Comparison of ENCODE assay signal across 10 cellular contexts in the genomic region with DNA sequence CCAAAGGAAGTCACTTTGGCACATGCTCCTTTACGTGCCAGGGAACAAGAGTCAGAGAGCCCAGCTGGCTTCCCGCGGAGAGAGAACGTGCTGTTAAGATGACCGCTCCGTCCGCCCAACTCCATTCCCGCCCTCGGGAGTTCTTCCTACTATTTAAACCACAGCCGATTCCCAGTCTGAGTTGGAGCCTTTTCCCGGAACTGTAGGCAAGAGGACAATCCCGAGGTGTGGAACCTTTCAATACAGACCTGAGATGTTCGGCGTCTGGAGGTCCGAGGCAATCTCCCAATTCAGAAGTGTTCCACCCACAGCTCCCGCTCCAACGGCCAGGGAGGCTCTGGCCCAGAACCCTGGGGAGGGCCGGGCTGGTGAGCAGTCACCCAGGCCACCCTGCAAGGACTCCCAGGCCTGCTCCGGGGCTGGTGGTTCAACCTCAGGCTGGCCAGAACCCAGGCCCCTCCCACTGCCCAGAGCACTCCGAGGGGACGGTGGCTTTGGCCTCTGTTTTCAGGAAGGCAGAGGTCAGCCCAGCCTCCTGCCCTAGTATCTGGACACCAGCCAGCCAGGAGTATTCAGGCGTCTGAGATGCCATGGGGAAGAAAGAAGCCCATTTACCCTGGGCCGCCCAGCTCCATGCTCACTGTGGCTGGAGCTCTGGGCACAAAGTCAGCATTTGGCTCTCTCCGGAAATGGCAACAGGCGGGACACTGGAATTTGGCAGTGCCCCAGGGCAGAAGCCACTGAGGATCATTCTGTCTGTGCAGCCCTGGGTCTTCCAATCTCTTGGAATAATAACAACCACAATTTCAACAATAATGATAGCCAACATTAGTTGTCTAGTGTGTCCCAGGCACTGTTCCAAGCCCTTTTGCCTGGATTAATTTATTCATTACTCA. TPM values are rescaled to one million over a fixed set of nuclear protein-coding genes. Genes with fewer than 3 reads are reported as not detected.
DNase-seq lines count a peak whose midpoint lies in the region; ATAC-seq and TF ChIP-seq lines count a peak whose summit lies in the region.
"Had no signal": no experiment of that assay in that cellular context is flagged by ENCODE, and none has a peak within 500 bp of the region (broad histone marks: within the 10 kb centered on the region; RNA-seq: fewer than 3 reads in every experiment).

No MANE protein-coding gene starts in this region.

- CTCF ChIA-PET in MCF 10A (lab: Yijun Ruan, JAX), result interaction anchor here (0.6 to 0.7 kb wide), 2 partner anchors 17 to 290 kb away, joined by 3 to 4 read pairs; no protein-coding TSS in a partner anchor

- DNase-seq in GM23248, result peak; percentile 84
- peak; percentile 59 for DNase-seq in MCF 10A (ENCODE audit: unreplicated experiment)
- DNase-seq in iPS-NIHi11 (ENCODE audit: low spot score), result peak; percentile 63
- DNase-seq in activated CD8-positive, alpha-beta memory T cell treated with anti-CD3 and anti-CD28 coated beads for 24 hours, result no peak
- DNase-seq in endodermal cell, result no peak
- DNase-seq: activated gamma-delta T cell treated with Interleukin-2 at 50 U/mL for 16 hours had no signal

- no peaks in the 10 kb centered on the region for H3K27me3 Mint-ChIP-seq in MCF 10A (ENCODE audit: insufficient read depth, unreplicated experiment)
- peaks cover 1% of the 10 kb centered on the region for H3K27me3 Mint-ChIP-seq in endodermal cell (ENCODE audit: insufficient read depth)

- H3K27ac Mint-ChIP-seq in MCF 10A (ENCODE audit: low read depth, unreplicated experiment) (no peak overlapping the region), endodermal cell (no peak overlapping the region)

- H3K9me3 Mint-ChIP-seq in MCF 10A (ENCODE audit: unreplicated experiment), result peaks cover 8% of the 10 kb centered on the region
- peaks cover 24% of the 10 kb centered on the region for H3K9me3 Mint-ChIP-seq in endodermal cell

- H3K36me3 ChIP-seq in GM23248 (ENCODE audit: low read depth) (0 out of 2 replicates have a peak, but pooled peaks cover 3% of the 10 kb centered on the region), skeletal muscle tissue (ENCODE audit: control insufficient read depth in 3 of 3, insufficient read depth in 3 of 3, low read length in 3 of 3) (no peaks in the 10 kb centered on the region), endodermal cell (ENCODE audit: control insufficient read depth, insufficient read depth, low read length) (no peaks in the 10 kb centered on the region)

- H4K20me1 ChIP-seq in GM23248 (ENCODE audit: insufficient read depth), result no peaks in the 10 kb centered on the region

- H3K4me1 ChIP-seq in GM23248 (ENCODE audit: insufficient read depth) (peaks cover 18% of the 10 kb centered on the region), skeletal muscle tissue (ENCODE audit: control insufficient read depth in 3 of 3, insufficient read depth in 3 of 3, low read length in 3 of 3) (peaks cover 40 to 62% (median 58%) of the 10 kb centered on the region in 3 donors), endodermal cell (ENCODE audit: control insufficient read depth, insufficient read depth, low read length) (no peaks in the 10 kb centered on the region)

- H3K9me2 ChIP-seq in GM23248 (ENCODE audit: insufficient read depth), result no peaks in the 10 kb centered on the region

- POLR2A ChIA-PET in MCF 10A (lab: Yijun Ruan, JAX), result interaction anchor here (0.6 to 0.7 kb wide), 2 partner anchors 17 to 113 kb away, joined by 4 read pairs; no protein-coding TSS in a partner anchor

- peaks cover 18% of the 10 kb centered on the region; the same call in 1 of the 2 replicates for H3F3A ChIP-seq in GM23248 (ENCODE audit: insufficient read depth)

- no peak for ATAC-seq in GM18520 (IDR thresholded peaks at IDR 0.05; ENCODE audit: unreplicated experiment)
- ATAC-seq in HG03442 (IDR thresholded peaks at IDR 0.05; ENCODE audit: unreplicated experiment), result no peak

- H2AFZ ChIP-seq in GM23248, result peak overlapping the region; percentile 90

- H3K4me3 ChIP-seq in GM23248 (peak overlapping the region; percentile 62), skeletal muscle tissue (ENCODE audit: low read length in 3 of 3) (peak overlapping the region; percentile 61 to 66 (median 64)), endodermal cell (ENCODE audit: low read length) (no peak overlapping the region)
- H3K4me3 ChIP-seq: SK-N-MC had no signal

- H3K4me3 Mint-ChIP-seq in MCF 10A (ENCODE audit: unreplicated experiment) (no peak overlapping the region), endodermal cell (no peak overlapping the region)

- TF ChIP-seq CTCF in MCF 10A (IDR thresholded peaks at IDR 0.05; ENCODE audit: unreplicated experiment) (no peak), endodermal cell (conservative IDR thresholded peaks at IDR 0.05) (no peak)

- no peaks in the 10 kb centered on the region for H3K4me1 Mint-ChIP-seq in MCF 10A (ENCODE audit: insufficient read depth, unreplicated experiment)
- no peaks in the 10 kb centered on the region for H3K4me1 Mint-ChIP-seq in endodermal cell

- H3K9ac ChIP-seq in GM23248 (peak overlapping the region; percentile 71), skeletal muscle tissue (ENCODE audit: low read depth in 1 of 3, low read length in 3 of 3) (peak overlapping the region; percentile 78 to 83 (median 79)), endodermal cell (ENCODE audit: extremely low read depth, low read length, poor library complexity, severe bottlenecking) (no peak overlapping the region)

- H3K27me3 ChIP-seq in GM23248 (replicated peaks; ENCODE audit: insufficient read depth) (no peaks in the 10 kb centered on the region), skeletal muscle tissue (ENCODE audit: control insufficient read depth in 3 of 3, insufficient read depth in 3 of 3, low read length in 3 of 3) (no peaks in the 10 kb centered on the region), endodermal cell (ENCODE audit: control insufficient read depth, insufficient read depth, low read length, poor library complexity, severe bottlenecking) (no peaks in the 10 kb centered on the region)

- intact Hi-C loops in MCF 10A (cut with micrococcal nuclease), result no loop called here

- 2 to 3% methylated on average over 25 of the region's 25 CpGs for whole genome bisulfite sequencing in GM23248 (ENCODE audit: low coverage in 1 of 2, low lambda C conversion rate in 2 of 2, missing lambda C conversion rate in 2 of 2), 2 experiments
- WGBS in endodermal cell (ENCODE audit: insufficient coverage in 1 of 2, insufficient read length in 1 of 2), 2 experiments, result 95 to 97% methylated on average over 13 to 25 of the region's 25 CpGs

- peak overlapping the region; percentile 68 for H3K4me2 ChIP-seq in GM23248 (ENCODE audit: unreplicated experiment)

- H3K36me3 Mint-ChIP-seq in MCF 10A (ENCODE audit: insufficient read depth, unreplicated experiment), result no peaks in the 10 kb centered on the region
- H3K36me3 Mint-ChIP-seq in endodermal cell (ENCODE audit: low read depth), result peaks cover 7% of the 10 kb centered on the region

- in situ Hi-C loops in GM23248 (cut with MboI), result no loop called here

- no peaks in the 10 kb centered on the region for H3K9me3 ChIP-seq in GM23248 (ENCODE audit: low read depth)
- no peaks in the 10 kb centered on the region for H3K9me3 ChIP-seq in skeletal muscle tissue (ENCODE audit: control insufficient read depth in 3 of 3, low read length in 3 of 3)
- H3K9me3 ChIP-seq in endodermal cell (ENCODE audit: control insufficient read depth, low read length), result peaks cover 16% of the 10 kb centered on the region

- H3K27ac ChIP-seq in GM23248 (peak overlapping the region; percentile 83), skeletal muscle tissue (ENCODE audit: low read depth, low read length) (peak overlapping the region; percentile 92), endodermal cell (ENCODE audit: low read depth, low read length) (no peak overlapping the region)
- H3K27ac ChIP-seq: SK-N-MC had no signal

- H3K79me2 ChIP-seq in GM23248 (ENCODE audit: insufficient read depth), result peaks cover 87% of the 10 kb centered on the region

- BruUV-seq in MCF 10A (replicated peaks; lab: Mats Ljungman, UMichigan), result no TSS peak

RNA-seq across cellular contexts. Expression of a gene that starts 21.4 kb away (rescaled TPM):
- 23.0 and 26.0 TPM in 2 replicates for total RNA-seq in GM23248 (2014; rRNA removed; shearing (Covaris generic))
- 65.7 and 73.7 TPM in 2 replicates for polyA plus RNA-seq in GM23248 (2016; fragmentation: Nextera tagmentation; extraction: Ambion mirVana)
- total RNA-seq in MCF 10A (2022), result 1.7 and 4.8 TPM in 2 replicates
- total RNA-seq in skeletal muscle tissue, result 42.8 TPM
- total RNA-seq in endodermal cell, result 10 to 100 TPM; 19.0 to 20.7 TPM
- 21.1 TPM for polyA plus RNA-seq in endodermal cell (2013, experiment 1 of 2)
- polyA plus RNA-seq in endodermal cell (2013, experiment 2 of 2), result 20.1 TPM

Comparison
In these comparisons a context has a peak if more than half of its experiments do, and no peak if none do; other contexts are left out.
1. DNase-seq: peak in GM23248 (single experiment), MCF 10A (single experiment) and iPS-NIHi11 (single experiment); none in activated CD8-positive, alpha-beta memory T cell treated with anti-CD3 and anti-CD28 coated beads for 24 hours (single experiment) and endodermal cell (single experiment).